Comparison of ENCODE assay signal across 24 cellular contexts in the genomic region with DNA sequence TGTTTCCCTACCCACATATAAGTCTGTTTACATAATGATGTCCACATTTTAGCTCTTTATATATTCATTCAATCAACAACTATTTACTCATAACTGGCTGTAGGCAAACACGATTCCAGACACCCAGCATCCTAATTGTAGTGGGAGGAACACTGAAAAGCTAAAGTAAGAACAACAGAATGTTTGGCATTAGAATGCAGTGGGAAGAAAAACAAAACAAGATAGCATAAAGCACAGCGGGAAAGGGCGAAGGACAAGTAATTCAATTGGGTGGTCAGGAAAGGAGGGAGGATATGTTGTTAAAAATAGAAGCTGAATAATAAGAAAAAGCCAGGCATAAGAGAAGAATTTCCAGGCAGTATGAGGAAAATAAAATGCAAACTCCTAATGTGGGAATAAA.
DNase-seq lines count a peak whose midpoint lies in the region; ATAC-seq, FAIRE-seq and TF ChIP-seq lines count a peak whose summit lies in the region.
"Had no signal": no experiment of that assay in that cellular context is flagged by ENCODE, and none has a peak within 500 bp of the region (broad histone marks: within the 10 kb centered on the region; RNA-seq: fewer than 3 reads in every experiment).

No MANE protein-coding gene starts in this region.

- H3K27ac Mint-ChIP-seq in mesothelial cell of epicardium: peak overlapping the region; percentile 4
- H3K27ac Mint-ChIP-seq: CD8-positive, alpha-beta memory T cell; memory B cell; naive thymus-derived CD8-positive, alpha-beta T cell; T-helper 17 cell had no signal

- DNase-seq in amniotic epithelial cell (ENCODE audit: low read depth) (peak; percentile 48), mesothelial cell of epicardium (ENCODE audit: low spot score in 2 of 2, unreplicated experiment in 2 of 2) (no peak), NCI-H2081 (lab: John Stamatoyannopoulos, UW) (no peak)
- no peak for DNase-seq in central memory CD4-positive, alpha-beta T cell
- DNase-seq: activated CD4-positive, alpha-beta T cell treated with anti-CD3 and anti-CD28 coated beads, Interleukin-2, amount 50 U/mL, for 4 hours; activated gamma-delta T cell; adrenal gland; CD8-positive, alpha-beta memory T cell; DMS53; Kasumi-1; naive thymus-derived CD8-positive, alpha-beta T cell; NCI-H1092 treated with DMSO at 0.1 percent for 48 hours; NCI-H2029; NCI-H446; SIG-M5; sigmoid colon; stimulated activated CD4-positive, alpha-beta T cell treated with anti-CD3 and anti-CD28 coated beads, Interleukin-2, amount 100 ng/mL, for 24 hours; stimulated activated naive CD4-positive, alpha-beta T cell treated with Interleukin-2 at 50 U/mL for 16 hours; T-helper 17 cell had no signal

- H3K9me3 Mint-ChIP-seq in mesothelial cell of epicardium: peaks cover 4% of the 10 kb centered on the region

- TF ChIP-seq CTCF in mesothelial cell of epicardium (IDR thresholded peaks at IDR 0.05; ENCODE audit: unreplicated experiment): no peak

- H3K27me3 Mint-ChIP-seq in mesothelial cell of epicardium (ENCODE audit: low read depth): no peaks in the 10 kb centered on the region
- H3K27me3 Mint-ChIP-seq: CD8-positive, alpha-beta memory T cell; memory B cell; naive thymus-derived CD8-positive, alpha-beta T cell; T-helper 17 cell had no signal

- no peak for ATAC-seq in GM21529 (IDR thresholded peaks at IDR 0.05; ENCODE audit: unreplicated experiment)
- no peak for ATAC-seq in HG02840 (IDR thresholded peaks at IDR 0.05; ENCODE audit: low FRiP score, unreplicated experiment)
- ATAC-seq: GM12878; naive thymus-derived CD8-positive, alpha-beta T cell; T-helper 17 cell had no signal

- no peak overlapping the region for H3K4me3 Mint-ChIP-seq in mesothelial cell of epicardium
- H3K4me3 Mint-ChIP-seq: CD8-positive, alpha-beta memory T cell; memory B cell; naive thymus-derived CD8-positive, alpha-beta T cell; T-helper 17 cell had no signal

- FAIRE-seq in endometrium (lab: Jason Lieb, UNC): peak; percentile 95

- no peaks in the 10 kb centered on the region for H3K36me3 Mint-ChIP-seq in mesothelial cell of epicardium
- H3K36me3 Mint-ChIP-seq: CD8-positive, alpha-beta memory T cell; memory B cell; naive thymus-derived CD8-positive, alpha-beta T cell had no signal

- peaks cover 16% of the 10 kb centered on the region for H3K4me1 Mint-ChIP-seq in mesothelial cell of epicardium
- H3K4me1 Mint-ChIP-seq: CD8-positive, alpha-beta memory T cell; memory B cell; naive thymus-derived CD8-positive, alpha-beta T cell; T-helper 17 cell had no signal
